16 cellular contexts compared by ENCODE assay signal in the genomic region with DNA sequence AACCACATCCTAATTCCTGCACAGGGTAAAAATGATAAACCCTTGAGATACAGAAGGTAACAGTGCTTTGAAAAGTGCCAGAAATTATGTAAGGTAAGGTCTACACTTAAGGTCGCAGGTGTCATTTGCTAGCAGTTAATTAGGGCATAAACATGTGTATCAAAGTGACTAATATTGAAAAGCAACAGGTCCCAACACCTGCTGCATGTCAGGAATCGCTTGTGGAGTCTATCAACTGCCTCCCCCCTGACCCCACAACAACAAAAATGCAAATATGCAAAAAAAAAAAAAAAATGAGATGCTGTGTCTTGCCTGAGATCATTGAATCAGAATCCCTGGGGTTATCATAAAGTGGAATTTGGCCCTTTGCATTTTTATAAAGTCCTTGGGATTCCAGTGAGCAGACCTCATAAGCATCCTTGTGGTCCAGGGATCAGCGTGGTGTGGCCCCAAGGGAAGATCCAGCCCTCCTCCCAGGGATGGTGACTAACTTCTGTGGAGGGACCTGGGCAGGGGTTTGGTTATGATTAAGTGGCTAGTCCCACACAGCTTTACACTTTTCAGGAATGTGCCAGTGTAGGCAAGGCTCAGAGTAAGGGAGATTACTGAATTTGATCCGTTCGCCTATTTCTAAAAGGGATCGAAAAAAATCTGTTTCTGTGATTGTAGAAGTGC.
DNase-seq lines count a peak whose midpoint lies in the region; ATAC-seq, FAIRE-seq and TF ChIP-seq lines count a peak whose summit lies in the region.
"Had no signal": no experiment of that assay in that cellular context is flagged by ENCODE, and none has a peak within 500 bp of the region (broad histone marks: within the 10 kb centered on the region; RNA-seq: fewer than 3 reads in every experiment).

No MANE protein-coding gene starts in this region.

- no peak overlapping the region for H3K4me2 ChIP-seq in keratinocyte (ENCODE audit: control insufficient read depth, extremely low read depth, insufficient read depth, low read depth, low read length)
- H3K4me2 ChIP-seq: A549, KMS-11 had no signal

- H3K79me2 ChIP-seq in ACC112 (ENCODE audit: control insufficient read depth, insufficient read depth, low read length, unreplicated experiment): no peaks in the 10 kb centered on the region
- no peaks in the 10 kb centered on the region for H3K79me2 ChIP-seq in keratinocyte (ENCODE audit: control insufficient read depth, insufficient read depth, low read length)

- dilution Hi-C loops in keratinocyte (cut with MboI; ENCODE audit: extremely low pct_ligation_motif_present, low sequenced_read_pairs): loop anchor here (25.0 kb wide), 1 partner anchor 336 kb away; a partner anchor contains a TSS

- FAIRE-seq in keratinocyte (lab: Jason Lieb, UNC): peak; percentile 17
- FAIRE-seq: A549 had no signal

- no peak overlapping the region for H2AFZ ChIP-seq in ACC112 (ENCODE audit: low read length, unreplicated experiment)
- no peak overlapping the region for H2AFZ ChIP-seq in keratinocyte (ENCODE audit: control insufficient read depth, low read length)

- H3K27me3 ChIP-seq in ACC112 (ENCODE audit: insufficient read depth, low read length): no peaks in the 10 kb centered on the region
- no peaks in the 10 kb centered on the region for H3K27me3 ChIP-seq in keratinocyte (ENCODE audit: control insufficient read depth, extremely low read depth, insufficient read depth, low read length)
- no peaks in the 10 kb centered on the region for H3K27me3 ChIP-seq in left lung
- H3K27me3 ChIP-seq: cardiac muscle cell had no signal

- H3K9me3 ChIP-seq in keratinocyte (ENCODE audit: control insufficient read depth, low read depth, low read length): no peaks in the 10 kb centered on the region
- no peaks in the 10 kb centered on the region for H3K9me3 ChIP-seq in left lung
- H3K9me3 ChIP-seq: A549 had no signal

- WGBS in lower leg skin, 2 donors: 87% methylated on average over 6 of the region's 6 CpGs

- no peaks in the 10 kb centered on the region for H3K9me1 ChIP-seq in keratinocyte (ENCODE audit: control insufficient read depth, extremely low read depth, insufficient read depth, low read length)

- H3K4me3 ChIP-seq in ACC112 (ENCODE audit: low read depth, low read length) (no peak overlapping the region), keratinocyte (ENCODE audit: control insufficient read depth in 2 of 3, extremely low read depth in 1 of 3, insufficient read depth in 2 of 3, low read depth in 1 of 3, low read length in 3 of 3) (no peak overlapping the region), lower leg skin (ENCODE audit: low read depth, poor library complexity, severe bottlenecking) (no peak overlapping the region), left lung (no peak overlapping the region)
- H3K4me3 ChIP-seq: A549, cardiac muscle cell had no signal

- H3K4me1 ChIP-seq in ACC112 (ENCODE audit: control insufficient read depth, insufficient read depth, low read length, unreplicated experiment) (peaks cover 25% of the 10 kb centered on the region), keratinocyte (ENCODE audit: control insufficient read depth, extremely low read depth, insufficient read depth, low read length) (peaks cover 17% of the 10 kb centered on the region), left lung (no peaks in the 10 kb centered on the region)
- H3K4me1 ChIP-seq: A549 had no signal

- ATAC-seq in GM18870 (IDR thresholded peaks at IDR 0.05; ENCODE audit: unreplicated experiment) (no peak), left lung (no peak)
- ATAC-seq: A549 had no signal

- no peaks in the 10 kb centered on the region for H4K20me1 ChIP-seq in keratinocyte (ENCODE audit: control insufficient read depth, extremely low read depth, insufficient read depth, low read length)

- DNase-seq in HCEC 1CT: peak; percentile 64
- peak; percentile 92 for DNase-seq in amniotic epithelial cell (ENCODE audit: low read depth)
- no peak for DNase-seq in keratinocyte (ENCODE audit: low read depth, low spot score)
- DNase-seq in lower leg skin (ENCODE audit: low spot score in 2 of 2): no peak
- DNase-seq in NCI-H2196 treated with DMSO at 0.1 percent for 48 hours (lab: John Stamatoyannopoulos, UW; ENCODE audit: unreplicated experiment): no peak
- no peak for DNase-seq in left lung
- DNase-seq: activated CD4-positive, alpha-beta T cell treated with anti-CD3 and anti-CD28 coated beads, Interleukin-2, amount 50 U/mL, for 4 hours; DMS 273 treated with DMSO at 0.1 percent for 48 hours; hypothalamus; NCI-H187; T-helper 9 cell had no signal

- no peak overlapping the region for H3K9ac ChIP-seq in keratinocyte (ENCODE audit: control insufficient read depth, extremely low read depth, insufficient read depth, low read length)
- H3K9ac ChIP-seq: KMS-11 had no signal

- no peak for TF ChIP-seq POLR2A in lower leg skin (IDR thresholded peaks at IDR 0.05)

- H3K36me3 ChIP-seq in ACC112 (ENCODE audit: insufficient read depth, low read length) (no peaks in the 10 kb centered on the region; the same call in 1 of the 2 replicates), keratinocyte (ENCODE audit: control insufficient read depth in 2 of 2, extremely low read depth in 1 of 2, insufficient read depth in 2 of 2, low read length in 2 of 2) (peaks cover 0 to 11% of the 10 kb centered on the region in 2 experiments), left lung (peaks cover 0 to 5% of the 10 kb centered on the region in 2 donors)
- H3K36me3 ChIP-seq: cardiac muscle cell had no signal

- H3K27ac ChIP-seq in ACC112 (ENCODE audit: low read depth, low read length) (peak overlapping the region; percentile 5; the same call in 1 of the 2 replicates), keratinocyte (ENCODE audit: control insufficient read depth, insufficient read depth, low read length) (no peak overlapping the region), left lung (no peak overlapping the region)
- H3K27ac ChIP-seq: A549, cardiac muscle cell, KMS-11 had no signal

- no peak for TF ChIP-seq CTCF in keratinocyte (optimal IDR thresholded peaks at IDR 0.05 in 1 of 3, IDR thresholded peaks at IDR 0.05 in 1 of 3, conservative IDR thresholded peaks at IDR 0.05 in 1 of 3; ENCODE audit: extremely low read depth in 1 of 3, insufficient read depth in 2 of 3, low read length in 3 of 3)
- TF ChIP-seq CTCF in lower leg skin (IDR thresholded peaks at IDR 0.05): no peak
- no peak for TF ChIP-seq CTCF in left lung (IDR thresholded peaks at IDR 0.05)

- intact Hi-C loops in lower leg skin (cut with DNase I; ENCODE audit: low total_unique reads) (no loop called here), left lung (cut with DNase I) (no loop called here)

Comparison
In these comparisons a context has a peak if more than half of its experiments do, and no peak if none do; other contexts are left out.
1. DNase-seq: peak in HCEC 1CT (single experiment) and amniotic epithelial cell (single experiment); none in keratinocyte (single experiment), lower leg skin (0 of 2), NCI-H2196 treated with DMSO at 0.1 percent for 48 hours (single experiment) and left lung (0 of 2).